In genomic region chr18:40565805-40566509, GRCh38 we compare ENCODE assay signal across 34 cellular contexts.
"Had no signal": no experiment of that assay in that cellular context is flagged by ENCODE, and none has a peak within 500 bp of the region (broad histone marks: within the 10 kb centered on the region; RNA-seq: fewer than 3 reads in every experiment).

No MANE protein-coding gene starts in this region.

- H3K9me3 ChIP-seq: adrenal gland had no signal

- H3K27me3 ChIP-seq: adrenal gland, cardiac muscle cell had no signal

- H3K4me3 ChIP-seq: adrenal gland, cardiac muscle cell had no signal

- H3K36me3 ChIP-seq: adrenal gland, cardiac muscle cell had no signal

- H3K4me1 ChIP-seq: adrenal gland had no signal

- FAIRE-seq: astrocyte, bronchial epithelial cell, TTC549 had no signal

- ATAC-seq: activated CD8-positive, alpha-beta T cell treated with anti-CD3 and anti-CD28 coated beads for 36 hours; activated naive CD4-positive, alpha-beta T cell treated with anti-CD3 and anti-CD28 coated beads, Interleukin-2, amount 50 U/mL, for 72 hours; activated T-cell treated with anti-CD3 and anti-CD28 coated beads, Interleukin-2, amount 50 U/mL, for 4 hours; activated T-cell treated with anti-CD3 and anti-CD28 coated beads, Interleukin-2, amount 50 U/mL, for 72 hours; activated T-helper 17 cell treated with anti-CD3 and anti-CD28 coated beads, Interleukin-2, amount 50 U/mL, for 72 hours had no signal

- DNase-seq: activated B cell treated with CpG ODN at 0.5 μM for 24 hours; activated CD4-positive, alpha-beta memory T cell treated with anti-CD3 and anti-CD28 coated beads for 36 hours; activated CD4-positive, alpha-beta T cell treated with anti-CD3 and anti-CD28 coated beads for 4 hours; activated CD4-positive, alpha-beta T cell treated with anti-CD3 and anti-CD28 coated beads, Interleukin-2, amount 10 ng/mL, durations not matched to agents 24 days and 14 days; activated CD4-positive, alpha-beta T cell treated with anti-CD3 and anti-CD28 coated beads, Interleukin-2, amount 50 U/mL, for 1 hour; activated CD4-positive, alpha-beta T cell treated with anti-CD3 and anti-CD28 coated beads, Interleukin-2, amount 50 U/mL, for 4 hours; activated CD4-positive, CD25-positive, alpha-beta regulatory T cell treated with anti-CD3 and anti-CD28 coated beads, Interleukin-2, amount 50 U/mL, for 72 hours; activated CD8-positive, alpha-beta memory T cell treated with anti-CD3 and anti-CD28 coated beads, Interleukin-2, amount 50 U/mL, for 4 hours; activated CD8-positive, alpha-beta T cell treated with anti-CD3 and anti-CD28 coated beads for 36 hours; activated effector memory CD4-positive, alpha-beta T cell treated with anti-CD3 and anti-CD28 coated beads, Interleukin-2, amount 50 U/mL, for 16 hours; activated gamma-delta T cell treated with Interleukin-2 at 50 U/mL for 16 hours; activated naive CD4-positive, alpha-beta T cell; activated naive CD4-positive, alpha-beta T cell treated with anti-CD3 and anti-CD28 coated beads for 36 hours; activated naive CD4-positive, alpha-beta T cell treated with anti-CD3 and anti-CD28 coated beads, Interleukin-2, amount 50 U/mL, for 16 hours; activated naive CD8-positive, alpha-beta T cell treated with anti-CD3 and anti-CD28 coated beads for 36 hours; activated T-cell treated with anti-CD3 and anti-CD28 coated beads for 4 hours; activated T-cell treated with anti-CD3 and anti-CD28 coated beads, Interleukin-2, amount 50 U/mL, for 1 hour; activated T-cell treated with anti-CD3 and anti-CD28 coated beads, Interleukin-2, amount 50 U/mL, for 4 hours; activated T-cell treated with anti-CD3 and anti-CD28 coated beads, Interleukin-2, amount 50 U/mL, for 72 hours; adrenal gland; amniotic stem cell; aorta; caudate nucleus; cerebellar nuclear complex; T-helper 1 cell; T-helper 2 cell; T-helper 9 cell had no signal

- H3K27ac ChIP-seq: adrenal gland, cardiac muscle cell, VCaP had no signal
